ENCODE assay signal across 22 cellular contexts in the genomic region with DNA sequence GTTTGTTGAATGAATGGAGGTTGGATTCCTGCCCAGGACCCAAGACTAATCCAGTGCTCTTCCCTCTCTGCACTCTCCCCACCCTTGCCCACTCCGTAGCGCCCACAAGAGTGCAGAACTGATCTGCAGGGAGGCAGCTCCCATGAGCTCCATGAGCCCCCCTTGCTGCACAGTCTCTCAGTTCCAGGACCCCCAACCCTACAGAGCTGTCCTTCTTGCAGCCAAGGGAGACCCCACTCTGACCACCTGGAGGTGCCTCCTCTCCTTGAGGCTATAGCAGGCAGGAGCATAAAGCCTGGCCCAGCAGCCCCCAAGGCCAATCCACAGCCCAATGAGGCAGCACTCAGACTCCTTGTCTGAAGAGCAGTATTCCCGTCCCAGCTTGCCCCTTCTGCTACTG.
A peak's percentile ranks its signal among the peaks of the same experiment; 100 is the strongest.
DNase-seq lines count a peak whose midpoint lies in the region; ATAC-seq and TF ChIP-seq lines count a peak whose summit lies in the region.
"Had no signal": no experiment of that assay in that cellular context is flagged by ENCODE, and none has a peak within 500 bp of the region (broad histone marks: within the 10 kb centered on the region; RNA-seq: fewer than 3 reads in every experiment).

No MANE protein-coding gene starts in this region.

- no peak overlapping the region for H3K9ac ChIP-seq in neural progenitor cell
- H3K9ac ChIP-seq: BLaER1 treated with 17β-estradiol and CSF1 and Interleukin-3, amounts not matched to agents 10 nM and 100 nM; GM23248 had no signal

- WGBS in upper lobe of left lung, 2 donors = 65 to 69% methylated on average over 3 of the region's 3 CpGs

- H3K4me1 ChIP-seq in neural progenitor cell (peaks cover 16% of the 10 kb centered on the region), upper lobe of left lung (no peaks in the 10 kb centered on the region)
- H3K4me1 ChIP-seq: A549; BLaER1 treated with 17β-estradiol and CSF1 and Interleukin-3, amounts not matched to agents 10 nM and 100 nM had no signal

- no peak overlapping the region for H3K4me2 ChIP-seq in neural progenitor cell
- H3K4me2 ChIP-seq: A549; BLaER1 treated with 17β-estradiol and CSF1 and Interleukin-3, amounts not matched to agents 10 nM and 100 nM had no signal

- H3K27me3 Mint-ChIP-seq in natural killer cell treated with Interleukin-12 subunit alpha and Interleukin-12 subunit beta and Interleukin-15 and Interleukin-18, amount 100 ng/mL, for 72 hours = peaks cover 10 to 31% of the 10 kb centered on the region in 2 donors
- H3K27me3 Mint-ChIP-seq in natural killer cell (ENCODE audit: low read depth in 2 of 2) (peaks cover 2 to 7% of the 10 kb centered on the region in 2 donors), neural progenitor cell (ENCODE audit: insufficient read depth, low read depth) (peaks cover 12% of the 10 kb centered on the region)

- TF ChIP-seq EP300 in upper lobe of left lung (IDR thresholded peaks at IDR 0.05) = no peak

- H3K27me3 ChIP-seq in neural progenitor cell (no peaks in the 10 kb centered on the region), upper lobe of left lung (no peaks in the 10 kb centered on the region)
- H3K27me3 ChIP-seq: BE2C; BLaER1 treated with 17β-estradiol and CSF1 and Interleukin-3, amounts not matched to agents 10 nM and 100 nM had no signal

- CTCF ChIA-PET in HEK293T (lab: Yijun Ruan, JAX) = no interaction called here

- H3K36me3 Mint-ChIP-seq in natural killer cell treated with Interleukin-12 subunit alpha and Interleukin-12 subunit beta and Interleukin-15 and Interleukin-18, amount 100 ng/mL, for 72 hours = no peaks in the 10 kb centered on the region
- H3K36me3 Mint-ChIP-seq in natural killer cell = no peaks in the 10 kb centered on the region
- H3K36me3 Mint-ChIP-seq in neural progenitor cell = no peaks in the 10 kb centered on the region
- H3K36me3 Mint-ChIP-seq: CD14-positive monocyte had no signal

- H3K27ac ChIP-seq in angular gyrus (ENCODE audit: low read depth, low read length) (peak overlapping the region; percentile 42), neural progenitor cell (no peak overlapping the region), upper lobe of left lung (no peak overlapping the region)
- H3K27ac ChIP-seq: A549; BLaER1 treated with 17β-estradiol and CSF1 and Interleukin-3, amounts not matched to agents 10 nM and 100 nM; GM23248 had no signal

- no peaks in the 10 kb centered on the region for H3K9me3 Mint-ChIP-seq in natural killer cell treated with Interleukin-12 subunit alpha and Interleukin-12 subunit beta and Interleukin-15 and Interleukin-18, amount 100 ng/mL, for 72 hours
- H3K9me3 Mint-ChIP-seq in natural killer cell (no peaks in the 10 kb centered on the region), neural progenitor cell (no peaks in the 10 kb centered on the region)
- H3K9me3 Mint-ChIP-seq: CD14-positive monocyte; CD4-positive, alpha-beta T cell; H9 had no signal

- no peaks in the 10 kb centered on the region for H3K4me1 Mint-ChIP-seq in natural killer cell treated with Interleukin-12 subunit alpha and Interleukin-12 subunit beta and Interleukin-15 and Interleukin-18, amount 100 ng/mL, for 72 hours (ENCODE audit: low read depth in 2 of 2)
- H3K4me1 Mint-ChIP-seq in natural killer cell = no peaks in the 10 kb centered on the region
- H3K4me1 Mint-ChIP-seq in neural progenitor cell = peaks cover 15% of the 10 kb centered on the region
- H3K4me1 Mint-ChIP-seq: CD14-positive monocyte had no signal

- POLR2A ChIA-PET in HEK293T (lab: Yijun Ruan, JAX) = no interaction called here

- no peak overlapping the region for H3K27ac Mint-ChIP-seq in natural killer cell treated with Interleukin-12 subunit alpha and Interleukin-12 subunit beta and Interleukin-15 and Interleukin-18, amount 100 ng/mL, for 72 hours
- H3K27ac Mint-ChIP-seq in natural killer cell (no peak overlapping the region), neural progenitor cell (peak overlapping the region; percentile 43)
- H3K27ac Mint-ChIP-seq: CD14-positive monocyte; CD4-positive, alpha-beta T cell had no signal

- ATAC-seq in natural killer cell treated with Interleukin-12 subunit alpha and Interleukin-12 subunit beta and Interleukin-15 and Interleukin-18, amount 100 ng/mL, for 72 hours = no peak
- no peak for ATAC-seq in natural killer cell
- no peak for ATAC-seq in upper lobe of left lung (ENCODE audit: low FRiP score in 2 of 2)
- ATAC-seq: A549, HCT116 had no signal

- H3K36me3 ChIP-seq in neural progenitor cell (no peaks in the 10 kb centered on the region), upper lobe of left lung (no peaks in the 10 kb centered on the region)
- H3K36me3 ChIP-seq: BE2C; BLaER1 treated with 17β-estradiol and CSF1 and Interleukin-3, amounts not matched to agents 10 nM and 100 nM had no signal

- TF ChIP-seq CTCF in natural killer cell (IDR thresholded peaks at IDR 0.05) = no peak
- no peak for TF ChIP-seq CTCF in neural progenitor cell (IDR thresholded peaks at IDR 0.05)
- no peak for TF ChIP-seq CTCF in upper lobe of left lung (IDR thresholded peaks at IDR 0.05)

- H3K9me3 ChIP-seq in neural progenitor cell (ENCODE audit: low read depth) (no peaks in the 10 kb centered on the region), upper lobe of left lung (no peaks in the 10 kb centered on the region)
- H3K9me3 ChIP-seq: A549, BE2C had no signal

- no peak overlapping the region for H3K4me3 Mint-ChIP-seq in natural killer cell treated with Interleukin-12 subunit alpha and Interleukin-12 subunit beta and Interleukin-15 and Interleukin-18, amount 100 ng/mL, for 72 hours
- H3K4me3 Mint-ChIP-seq in natural killer cell (no peak overlapping the region), neural progenitor cell (no peak overlapping the region)
- H3K4me3 Mint-ChIP-seq: CD14-positive monocyte; CD4-positive, alpha-beta T cell; H9 had no signal

- no peak for TF ChIP-seq POLR2A in upper lobe of left lung (IDR thresholded peaks at IDR 0.05)

- no peaks in the 10 kb centered on the region for H3F3A ChIP-seq in neural progenitor cell (ENCODE audit: low read depth)

- H2AFZ ChIP-seq in neural progenitor cell (replicated peaks) = no peak overlapping the region
- H2AFZ ChIP-seq: GM23248 had no signal

- intact Hi-C loops in natural killer cell (cut with micrococcal nuclease) = no loop called here

- no peaks in the 10 kb centered on the region for H3K79me2 ChIP-seq in neural progenitor cell (ENCODE audit: low read depth)

- H3K4me3 ChIP-seq in neural progenitor cell (no peak overlapping the region), upper lobe of left lung (no peak overlapping the region)
- H3K4me3 ChIP-seq: A549; BLaER1 treated with 17β-estradiol and CSF1 and Interleukin-3, amounts not matched to agents 10 nM and 100 nM; GM23248 had no signal

- DNase-seq in natural killer cell treated with Interleukin-12 subunit alpha and Interleukin-12 subunit beta and Interleukin-15 and Interleukin-18, amount 100 ng/mL, for 72 hours (ENCODE audit: low spot score) = peak; percentile 26
- DNase-seq in natural killer cell (no peak), neural progenitor cell (ENCODE audit: low spot score) (no peak), D341Med (ENCODE audit: low spot score) (no peak), upper lobe of left lung (no peak), HEK293T (ENCODE audit: extremely low spot score) (no peak)
- DNase-seq: 8988T; ACHN; AML-193; Calu3; CD4-positive, alpha-beta T cell; COR-L47; DMS153; DND-41; GM23248; H9 had no signal

- no peaks in the 10 kb centered on the region for H4K20me1 ChIP-seq in neural progenitor cell (ENCODE audit: low read depth)

TF ChIP-seq in HEK293T, 16 proteins besides CTCF, POLR2A, EP300 and RAD21:
- TF ChIP-seq ELF4 (IDR thresholded peaks at IDR 0.05) (no peak), NFRKB (IDR thresholded peaks at IDR 0.05) (no peak), FOXK2 (IDR thresholded peaks at IDR 0.05) (no peak), ZNF384 (IDR thresholded peaks at IDR 0.05) (no peak), BHLHE40 (IDR thresholded peaks at IDR 0.05; ENCODE audit: borderline replicate concordance) (no peak), HDGF (IDR thresholded peaks at IDR 0.05; ENCODE audit: borderline replicate concordance) (no peak), L3MBTL2 (conservative IDR thresholded peaks at IDR 0.05) (no peak), TARDBP (IDR thresholded peaks at IDR 0.05) (no peak), SP1 (IDR thresholded peaks at IDR 0.05) (no peak), FOXA1 (IDR thresholded peaks at IDR 0.05) (no peak), CTBP1 (IDR thresholded peaks at IDR 0.05; ENCODE audit: borderline replicate concordance) (no peak)
